Comparison of ENCODE assay signal across 8 cellular contexts in the genomic region with DNA sequence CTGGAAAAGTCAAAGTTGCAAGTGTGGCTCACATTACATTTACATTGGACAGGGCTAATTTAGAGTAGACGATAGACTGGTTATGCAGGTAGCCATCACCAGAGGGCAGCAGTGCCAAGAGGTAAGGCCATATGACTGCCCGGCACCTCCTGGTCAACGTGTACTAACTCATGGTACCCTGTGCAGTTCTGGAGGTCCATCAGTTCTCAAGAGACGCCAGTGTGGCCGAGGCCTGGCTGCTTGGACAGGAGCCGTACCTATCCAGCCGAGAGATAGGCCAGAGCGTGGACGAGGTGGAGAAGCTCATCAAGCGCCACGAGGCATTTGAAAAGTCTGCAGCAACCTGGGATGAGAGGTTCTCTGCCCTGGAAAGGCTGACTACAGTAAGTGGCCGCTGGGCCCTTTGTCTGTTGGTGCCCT.
DNase-seq lines count a peak whose midpoint lies in the region; ATAC-seq, FAIRE-seq and TF ChIP-seq lines count a peak whose summit lies in the region.

No MANE protein-coding gene starts in this region.

- peaks cover 47% of the 10 kb centered on the region for H3K36me3 ChIP-seq in colonic mucosa

- no peaks in the 10 kb centered on the region for H3K4me1 ChIP-seq in colonic mucosa

- no peak overlapping the region for H3K4me3 ChIP-seq in colonic mucosa

- no peaks in the 10 kb centered on the region for H3K27me3 ChIP-seq in colonic mucosa

- no peak overlapping the region for H3K27ac ChIP-seq in colonic mucosa

- no peak overlapping the region for H3K9ac ChIP-seq in colonic mucosa (ENCODE audit: low read depth in 2 of 2, low read length in 2 of 2)

- TF ChIP-seq CTCF in colonic mucosa (IDR thresholded peaks at IDR 0.05), result peak; percentile 34

- TF ChIP-seq POLR2A in GM18505 (IDR thresholded peaks at IDR 0.05; ENCODE audit: borderline replicate concordance, extremely low read depth, insufficient read depth, insufficient read length), result no peak

- intact Hi-C loops in colonic mucosa (cut with DNase I), result loop anchor here (10.0 kb wide), 1 partner anchor 133 kb away; no protein-coding TSS in a partner anchor

- DNase-seq in NCI-H510A treated with DMSO at 0.1 percent for 48 hours (lab: John Stamatoyannopoulos, UW), result peak; percentile 33
- no peak for DNase-seq in NCI-H510A (lab: John Stamatoyannopoulos, UW)
- DNase-seq in colonic mucosa, result peak; percentile 71
- DNase-seq in mucosa of gallbladder (ENCODE audit: low spot score), result peak; percentile 57
- peak; percentile 42 for DNase-seq in urothelium cell line (ENCODE audit: low spot score)

- peak; percentile 65 for FAIRE-seq in TTC549 (lab: Jason Lieb, UNC)
- FAIRE-seq in urothelium cell line (lab: Jason Lieb, UNC), result no peak

- H3K9me3 ChIP-seq in colonic mucosa, result no peaks in the 10 kb centered on the region

- peak; percentile 47 for ATAC-seq in HG03520 (IDR thresholded peaks at IDR 0.05; ENCODE audit: unreplicated experiment)
- ATAC-seq in GM18505 (IDR thresholded peaks at IDR 0.05; ENCODE audit: unreplicated experiment), result no peak
